ENCODE assay signal across 11 cellular contexts in the genomic region with DNA sequence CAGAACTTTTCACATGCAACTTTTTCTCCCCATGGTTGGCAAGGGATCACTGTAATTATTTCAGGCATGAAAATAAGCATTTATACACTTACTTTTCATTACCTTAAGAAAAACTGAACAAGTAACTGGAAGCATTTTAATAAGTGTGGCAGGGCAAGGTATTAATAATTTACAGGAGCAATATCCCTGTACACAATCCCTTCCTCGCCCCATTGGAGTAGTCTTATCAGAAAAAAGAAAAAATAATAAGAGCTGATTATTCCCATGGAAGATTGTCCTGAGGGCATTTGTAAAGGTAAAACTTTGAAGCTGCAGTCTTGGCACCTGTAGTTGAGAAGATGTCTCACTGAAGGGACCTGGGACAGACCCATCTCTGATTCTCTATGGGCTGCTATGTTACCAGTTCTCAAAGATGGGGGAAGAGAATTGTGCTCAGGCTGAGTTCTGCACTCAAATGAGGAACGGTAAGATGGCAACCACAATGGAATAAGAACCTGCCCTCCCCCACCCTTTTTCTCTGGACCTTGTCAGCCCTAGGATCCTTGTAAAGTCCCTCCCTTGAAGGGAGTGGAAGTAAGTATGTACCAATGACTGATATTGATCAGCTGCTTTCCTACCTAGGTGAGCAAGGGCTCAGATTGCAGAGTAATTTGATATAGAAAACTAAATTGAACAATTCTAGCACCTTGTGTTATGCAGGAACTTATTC.
"Had no signal": no experiment of that assay in that cellular context is flagged by ENCODE, and none has a peak within 500 bp of the region (broad histone marks: within the 10 kb centered on the region; RNA-seq: fewer than 3 reads in every experiment).

No MANE protein-coding gene starts in this region.

- H3K4me1 Mint-ChIP-seq: memory B cell, neural crest cell had no signal

- H3K27me3 Mint-ChIP-seq: activated T-cell treated with anti-CD3 and anti-CD28 coated beads, Interleukin-2, amount 50 U/mL, for 24 hours; brain; central memory CD8-positive, alpha-beta T cell had no signal

- H3K27me3 ChIP-seq: adrenal gland, heart right ventricle, ovary, transverse colon had no signal

- H3K27ac Mint-ChIP-seq: memory B cell had no signal

- H3K36me3 ChIP-seq: adrenal gland, heart right ventricle, left ventricle myocardium inferior, ovary, transverse colon had no signal

- H3K36me3 Mint-ChIP-seq: brain, memory B cell had no signal

- H3K9me3 Mint-ChIP-seq: activated T-cell treated with anti-CD3 and anti-CD28 coated beads, Interleukin-2, amount 50 U/mL, for 24 hours; central memory CD8-positive, alpha-beta T cell; memory B cell; neural crest cell had no signal

- H3K27ac ChIP-seq: adrenal gland, heart right ventricle, left ventricle myocardium inferior, ovary, transverse colon had no signal

- H3K4me3 ChIP-seq: adrenal gland, heart right ventricle, left ventricle myocardium inferior, ovary, transverse colon had no signal

- H3K9me3 ChIP-seq: adrenal gland, heart right ventricle, left ventricle myocardium inferior, ovary, transverse colon had no signal

- DNase-seq: activated T-cell treated with anti-CD3 and anti-CD28 coated beads, Interleukin-2, amount 50 U/mL, for 24 hours; cortex of kidney; left ventricle myocardium inferior had no signal

- H3K4me3 Mint-ChIP-seq: brain; central memory CD8-positive, alpha-beta T cell; memory B cell; neural crest cell had no signal

- H3K4me1 ChIP-seq: transverse colon had no signal
